16 cellular contexts compared by ENCODE assay signal in genomic region chr14:22888662-22889061, GRCh38. TPM values are rescaled to one million over a fixed set of nuclear protein-coding genes. Genes with fewer than 3 reads are reported as not detected.
DNase-seq lines count a peak whose midpoint lies in the region; ATAC-seq and TF ChIP-seq lines count a peak whose summit lies in the region.
"Had no signal": no experiment of that assay in that cellular context is flagged by ENCODE, and none has a peak within 500 bp of the region (broad histone marks: within the 10 kb centered on the region; RNA-seq: fewer than 3 reads in every experiment).

No MANE protein-coding gene starts in this region.

- peaks cover 49 to 57% (median 51%) of the 10 kb centered on the region in 3 donors for H3K4me1 Mint-ChIP-seq in T-cell
- peaks cover 41 to 63% (median 55%) of the 10 kb centered on the region in 3 donors for H3K4me1 Mint-ChIP-seq in naive B cell

- no peaks in the 10 kb centered on the region for H3K27me3 ChIP-seq in GM06990 (replicated peaks; ENCODE audit: control insufficient read depth, insufficient read depth, low read length)
- H3K27me3 ChIP-seq: BE2C, upper lobe of left lung had no signal

- H3K27ac Mint-ChIP-seq in T-cell (peak overlapping the region; percentile 94 to 96), naive B cell (peak overlapping the region; percentile 83 to 99 (median 98))
- H3K27ac Mint-ChIP-seq: stimulated activated naive CD8-positive, alpha-beta T cell treated with anti-CD3 and anti-CD28 coated beads, Interleukin-15, Interleukin-2, amounts not matched to agents 100 ng/mL and 50 ng/mL, for 24 hours had no signal

- H3K36me3 ChIP-seq in GM06990 (ENCODE audit: control insufficient read depth, insufficient read depth, low read length), result peaks cover 6% of the 10 kb centered on the region
- H3K36me3 ChIP-seq: BE2C, upper lobe of left lung had no signal

- H3K36me3 Mint-ChIP-seq in T-cell, result peaks cover 5% of the 10 kb centered on the region
- H3K36me3 Mint-ChIP-seq in naive B cell, result no peaks in the 10 kb centered on the region

- H3K9me3 Mint-ChIP-seq in T-cell, result no peaks in the 10 kb centered on the region
- H3K9me3 Mint-ChIP-seq in naive B cell, result no peaks in the 10 kb centered on the region
- H3K9me3 Mint-ChIP-seq: stimulated activated naive CD8-positive, alpha-beta T cell treated with anti-CD3 and anti-CD28 coated beads, Interleukin-15, Interleukin-2, amounts not matched to agents 100 ng/mL and 50 ng/mL, for 24 hours had no signal

- peak; percentile 53 for DNase-seq in GM06990 (ENCODE audit: extremely low read depth, insufficient read length)
- DNase-seq in T-cell, result peak in 3 of 34 experiments; percentile 11 to 16 (median 13)
- peak; percentile 51 for DNase-seq in naive B cell
- DNase-seq in HT-29 (ENCODE audit: low spot score), result no peak
- no peak for DNase-seq in foreskin melanocyte
- DNase-seq: BE2C, DMS53, kidney, NCI-H1105 treated with DMSO at 0.1 percent for 48 hours, retina, SW 1271, upper lobe of left lung had no signal

- peak; percentile 26 for ATAC-seq in HG02610 (IDR thresholded peaks at IDR 0.05; ENCODE audit: unreplicated experiment)
- peak in 1 of 4 experiments; percentile 8 for ATAC-seq in T-cell (replicated peaks in 1 of 4)
- peak; percentile 44 to 47 for ATAC-seq in naive B cell (ENCODE audit: low read depth in 2 of 2)
- no peak for ATAC-seq in HG03432 (IDR thresholded peaks at IDR 0.05; ENCODE audit: unreplicated experiment)
- ATAC-seq in GM19467 (IDR thresholded peaks at IDR 0.05; ENCODE audit: unreplicated experiment), result no peak

- TF ChIP-seq CTCF in GM06990 (IDR thresholded peaks at IDR 0.05; ENCODE audit: insufficient read depth, low read length, poor library complexity, severe bottlenecking), result no peak

- CTCF ChIA-PET in T-cell (lab: Charles Lee), result interaction anchor here (0.6 to 2.2 kb wide), 12 partner anchors 9 to 1118 kb away, joined by 4 to 35 read pairs (median 5); partner anchors contain the start of gene LRP10 (in 1 of the 2)

- H3K4me3 ChIP-seq in GM06990 (replicated peaks; ENCODE audit: low read depth, low read length), result peak overlapping the region; percentile 63

- H3K4me3 Mint-ChIP-seq in T-cell (peak overlapping the region; percentile 87 to 90 (median 88)), naive B cell (peak overlapping the region; percentile 63 to 98 (median 94))

- no peaks in the 10 kb centered on the region for H3K27me3 Mint-ChIP-seq in T-cell
- H3K27me3 Mint-ChIP-seq in naive B cell, result no peaks in the 10 kb centered on the region
- H3K27me3 Mint-ChIP-seq: stimulated activated naive CD8-positive, alpha-beta T cell treated with anti-CD3 and anti-CD28 coated beads, Interleukin-15, Interleukin-2, amounts not matched to agents 100 ng/mL and 50 ng/mL, for 24 hours had no signal

- POLR2A ChIA-PET in T-cell (lab: Charles Lee), result interaction anchor here (0.5 to 1.5 kb wide), 8 partner anchors 12 to 1757 kb away, joined by 3 to 12 read pairs (median 6); partner anchors contain the start of genes DAD1 (in 1 of the 2) and RBM23 (in 1 of the 2)

RNA-seq across cellular contexts. Expression of gene REM2, which starts 5.6 kb away (rescaled TPM):
- 10 to 100 TPM in 1 of 5 donors, 1 to 10 TPM in 4; 4.1 to 10.6 (median 6.2) TPM for total RNA-seq in T-cell
- 1 to 10 TPM; 1.1 to 2.3 (median 1.4) TPM for polyA plus RNA-seq in naive B cell (ENCODE audit: low read depth in 6 of 6)
- 0.18 and 0.53 TPM in 2 replicates for total RNA-seq in HT-29 (2014; rRNA removed; shearing (Covaris generic))

RNA-seq across cellular contexts. Expression of gene LRP10, which starts 17.1 kb away (rescaled TPM):
- 100 to 1,000 TPM in 1 of 5 donors, 10 to 100 TPM in 4; 67.0 to 103 (median 89.9) TPM for total RNA-seq in T-cell
- 100 to 1,000 TPM in 3 of 6 donors, 10 to 100 TPM in 3; 72.7 to 125 (median 92.6) TPM for polyA plus RNA-seq in naive B cell (ENCODE audit: low read depth in 6 of 6)
- total RNA-seq in HT-29 (2014; rRNA removed; shearing (Covaris generic)), result 54.2 and 61.1 TPM in 2 replicates

RNA-seq across cellular contexts. Expression of gene RBM23, which starts 30.3 kb away (rescaled TPM):
- total RNA-seq in T-cell, result 100 to 1,000 TPM in 1 of 5 donors, 10 to 100 TPM in 4; 88.7 to 102 (median 94.7) TPM
- polyA plus RNA-seq in naive B cell (ENCODE audit: low read depth in 6 of 6), result 100 to 1,000 TPM in 1 of 6 donors, 10 to 100 TPM in 5; 67.8 to 123 (median 68.8) TPM
- total RNA-seq in HT-29 (2014; rRNA removed; shearing (Covaris generic)), result 54.9 and 56.3 TPM in 2 replicates

RNA-seq across cellular contexts. Expression of gene PRMT5, which starts 40.5 kb away (rescaled TPM):
- 10 to 100 TPM; 17.7 to 45.3 (median 37.5) TPM for total RNA-seq in T-cell
- polyA plus RNA-seq in naive B cell (ENCODE audit: low read depth in 6 of 6), result 10 to 100 TPM; 43.7 to 67.6 (median 49.9) TPM
- 46.4 and 47.6 TPM in 2 replicates for total RNA-seq in HT-29 (2014; rRNA removed; shearing (Covaris generic))

RNA-seq across cellular contexts. Expression of gene MMP14, which starts 52.3 kb away (rescaled TPM):
- total RNA-seq in T-cell, result 1 to 10 TPM; 1.9 to 3.7 (median 2.3) TPM
- polyA plus RNA-seq in naive B cell (ENCODE audit: low read depth in 6 of 6), result not detected
- total RNA-seq in HT-29 (2014; rRNA removed; shearing (Covaris generic)), result 1.7 and 3.9 TPM in 2 replicates

Comparison
In these comparisons a context has a peak if more than half of its experiments do, and no peak if none do; other contexts are left out.
1. DNase-seq: peak in GM06990 (single experiment) and naive B cell (single experiment); none in HT-29 (single experiment) and foreskin melanocyte (single experiment).
2. ATAC-seq: peak in HG02610 (single experiment) and naive B cell (2 of 2); none in HG03432 (single experiment) and GM19467 (single experiment).